ENCODE assay signal across 1 cellular context in the genomic region with DNA sequence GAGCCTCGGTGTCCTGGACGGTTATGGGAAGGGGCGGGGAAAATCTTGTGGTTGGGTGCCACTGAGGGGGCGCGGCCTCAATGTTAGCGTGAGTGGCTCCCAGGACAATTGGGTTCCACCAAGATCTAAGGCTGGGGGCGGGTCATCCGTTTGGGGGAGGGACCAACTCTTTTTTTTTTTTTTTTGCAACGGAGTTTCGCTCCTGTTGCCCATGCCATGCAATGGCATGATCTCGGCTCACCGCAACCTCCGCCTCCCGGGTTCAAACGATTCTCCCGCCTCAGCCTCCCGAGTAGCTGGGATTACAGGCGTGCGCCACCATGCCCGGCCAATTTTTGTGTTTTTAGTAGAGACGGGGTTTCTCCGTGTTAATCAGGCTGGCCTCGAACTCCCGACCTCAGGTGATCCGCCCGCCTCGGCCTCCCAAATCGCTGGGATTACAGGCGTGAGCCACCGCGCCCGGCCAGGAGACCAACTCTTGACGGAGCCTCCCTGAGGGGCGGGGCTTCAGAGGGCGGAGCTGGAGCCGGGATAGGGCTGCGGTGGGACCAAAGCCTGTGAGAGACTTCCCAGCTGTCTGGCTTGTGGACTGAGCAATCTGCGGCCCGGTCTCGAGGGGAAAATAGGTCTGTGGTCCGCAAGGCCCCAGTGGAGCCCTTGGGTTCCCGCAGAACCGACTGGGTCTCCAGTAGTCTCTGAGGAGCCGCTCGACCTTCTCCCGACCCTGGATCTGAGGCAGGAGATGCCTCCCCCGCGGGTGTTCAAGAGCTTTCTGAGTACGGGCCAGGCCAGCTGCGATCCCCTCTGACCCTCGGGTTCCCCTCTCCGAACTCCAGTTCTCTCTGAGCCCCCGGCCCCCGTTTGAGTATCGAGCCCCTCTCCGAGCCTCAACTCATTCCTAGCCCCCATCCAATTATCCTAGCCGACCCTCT.
TF ChIP-seq lines count a peak whose summit lies in the region.

No MANE protein-coding gene starts in this region.

TF ChIP-seq in HEK293, 187 proteins besides CTCF, POLR2A, EP300 and RAD21 (continued from another document and continues in another):
- TF ChIP-seq, protein P1, sequence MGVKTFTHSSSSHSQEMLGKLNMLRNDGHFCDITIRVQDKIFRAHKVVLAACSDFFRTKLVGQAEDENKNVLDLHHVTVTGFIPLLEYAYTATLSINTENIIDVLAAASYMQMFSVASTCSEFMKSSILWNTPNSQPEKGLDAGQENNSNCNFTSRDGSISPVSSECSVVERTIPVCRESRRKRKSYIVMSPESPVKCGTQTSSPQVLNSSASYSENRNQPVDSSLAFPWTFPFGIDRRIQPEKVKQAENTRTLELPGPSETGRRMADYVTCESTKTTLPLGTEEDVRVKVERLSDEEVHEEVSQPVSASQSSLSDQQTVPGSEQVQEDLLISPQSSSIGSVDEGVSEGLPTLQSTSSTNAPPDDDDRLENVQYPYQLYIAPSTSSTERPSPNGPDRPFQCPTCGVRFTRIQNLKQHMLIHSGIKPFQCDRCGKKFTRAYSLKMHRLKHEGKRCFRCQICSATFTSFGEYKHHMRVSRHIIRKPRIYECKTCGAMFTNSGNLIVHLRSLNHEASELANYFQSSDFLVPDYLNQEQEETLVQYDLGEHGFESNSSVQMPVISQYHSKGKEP (tag by site-specific recombination; IDR thresholded peaks at IDR 0.05) = 0 out of 2 replicates have a peak, but pooled peaks have one; percentile 16
- TF ChIP-seq, protein P2, sequence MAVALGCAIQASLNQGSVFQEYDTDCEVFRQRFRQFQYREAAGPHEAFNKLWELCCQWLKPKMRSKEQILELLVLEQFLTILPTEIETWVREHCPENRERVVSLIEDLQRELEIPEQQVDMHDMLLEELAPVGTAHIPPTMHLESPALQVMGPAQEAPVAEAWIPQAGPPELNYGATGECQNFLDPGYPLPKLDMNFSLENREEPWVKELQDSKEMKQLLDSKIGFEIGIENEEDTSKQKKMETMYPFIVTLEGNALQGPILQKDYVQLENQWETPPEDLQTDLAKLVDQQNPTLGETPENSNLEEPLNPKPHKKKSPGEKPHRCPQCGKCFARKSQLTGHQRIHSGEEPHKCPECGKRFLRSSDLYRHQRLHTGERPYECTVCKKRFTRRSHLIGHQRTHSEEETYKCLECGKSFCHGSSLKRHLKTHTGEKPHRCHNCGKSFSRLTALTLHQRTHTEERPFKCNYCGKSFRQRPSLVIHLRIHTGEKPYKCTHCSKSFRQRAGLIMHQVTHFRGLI (tag by site-specific recombination; IDR thresholded peaks at IDR 0.05) = peak; percentile 32; the same call in 1 of the 2 replicates
- TF ChIP-seq ZNF571 (tag by site-specific recombination; IDR thresholded peaks at IDR 0.05) = no peak
- peak; percentile 82 for TF ChIP-seq ZBTB1 (tag by site-specific recombination; IDR thresholded peaks at IDR 0.05)
- no peak for TF ChIP-seq ZNF211 (tag by site-specific recombination; IDR thresholded peaks at IDR 0.05; ENCODE audit: low read depth)
- TF ChIP-seq, protein P3, sequence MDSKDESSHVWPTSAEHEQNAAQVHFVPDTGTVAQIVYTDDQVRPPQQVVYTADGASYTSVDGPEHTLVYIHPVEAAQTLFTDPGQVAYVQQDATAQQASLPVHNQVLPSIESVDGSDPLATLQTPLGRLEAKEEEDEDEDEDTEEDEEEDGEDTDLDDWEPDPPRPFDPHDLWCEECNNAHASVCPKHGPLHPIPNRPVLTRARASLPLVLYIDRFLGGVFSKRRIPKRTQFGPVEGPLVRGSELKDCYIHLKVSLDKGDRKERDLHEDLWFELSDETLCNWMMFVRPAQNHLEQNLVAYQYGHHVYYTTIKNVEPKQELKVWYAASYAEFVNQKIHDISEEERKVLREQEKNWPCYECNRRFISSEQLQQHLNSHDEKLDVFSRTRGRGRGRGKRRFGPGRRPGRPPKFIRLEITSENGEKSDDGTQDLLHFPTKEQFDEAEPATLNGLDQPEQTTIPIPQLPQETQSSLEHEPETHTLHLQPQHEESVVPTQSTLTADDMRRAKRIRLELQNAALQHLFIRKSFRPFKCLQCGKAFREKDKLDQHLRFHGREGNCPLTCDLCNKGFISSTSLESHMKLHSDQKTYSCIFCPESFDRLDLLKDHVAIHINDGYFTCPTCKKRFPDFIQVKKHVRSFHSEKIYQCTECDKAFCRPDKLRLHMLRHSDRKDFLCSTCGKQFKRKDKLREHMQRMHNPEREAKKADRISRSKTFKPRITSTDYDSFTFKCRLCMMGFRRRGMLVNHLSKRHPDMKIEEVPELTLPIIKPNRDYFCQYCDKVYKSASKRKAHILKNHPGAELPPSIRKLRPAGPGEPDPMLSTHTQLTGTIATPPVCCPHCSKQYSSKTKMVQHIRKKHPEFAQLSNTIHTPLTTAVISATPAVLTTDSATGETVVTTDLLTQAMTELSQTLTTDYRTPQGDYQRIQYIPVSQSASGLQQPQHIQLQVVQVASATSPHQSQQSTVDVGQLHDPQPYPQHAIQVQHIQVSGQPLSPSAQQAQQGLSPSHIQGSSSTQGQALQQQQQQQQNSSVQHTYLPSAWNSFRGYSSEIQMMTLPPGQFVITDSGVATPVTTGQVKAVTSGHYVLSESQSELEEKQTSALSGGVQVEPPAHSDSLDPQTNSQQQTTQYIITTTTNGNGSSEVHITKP (tag by site-specific recombination; IDR thresholded peaks at IDR 0.05) = peak; percentile 90
- 0 out of 2 replicates have a peak, but pooled peaks have one; percentile 68 for TF ChIP-seq ZNF610 (tag by site-specific recombination; IDR thresholded peaks at IDR 0.05; ENCODE audit: borderline replicate concordance)
- TF ChIP-seq ZNF10 (tag by site-specific recombination; IDR thresholded peaks at IDR 0.05) = no peak
- no peak for TF ChIP-seq MEIS1 (CRISPR knock-in tag; IDR thresholded peaks at IDR 0.05; ENCODE audit: borderline replicate concordance)
- peak; percentile 33; the same call in 1 of the 2 replicates for TF ChIP-seq ZNF785 (tag by site-specific recombination; IDR thresholded peaks at IDR 0.05)
- no peak for TF ChIP-seq ZNF140 (tag by site-specific recombination; IDR thresholded peaks at IDR 0.05)
- TF ChIP-seq, protein P4, sequence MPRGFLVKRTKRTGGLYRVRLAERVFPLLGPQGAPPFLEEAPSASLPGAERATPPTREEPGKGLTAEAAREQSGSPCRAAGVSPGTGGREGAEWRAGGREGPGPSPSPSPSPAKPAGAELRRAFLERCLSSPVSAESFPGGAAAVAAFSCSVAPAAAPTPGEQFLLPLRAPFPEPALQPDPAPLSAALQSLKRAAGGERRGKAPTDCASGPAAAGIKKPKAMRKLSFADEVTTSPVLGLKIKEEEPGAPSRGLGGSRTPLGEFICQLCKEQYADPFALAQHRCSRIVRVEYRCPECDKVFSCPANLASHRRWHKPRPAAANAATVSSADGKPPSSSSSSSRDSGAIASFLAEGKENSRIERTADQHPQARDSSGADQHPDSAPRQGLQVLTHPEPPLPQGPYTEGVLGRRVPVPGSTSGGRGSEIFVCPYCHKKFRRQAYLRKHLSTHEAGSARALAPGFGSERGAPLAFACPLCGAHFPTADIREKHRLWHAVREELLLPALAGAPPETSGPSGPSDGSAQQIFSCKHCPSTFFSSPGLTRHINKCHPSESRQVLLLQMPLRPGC (tag by site-specific recombination; IDR thresholded peaks at IDR 0.05) = peak; percentile 49
- TF ChIP-seq ZBTB8A (tag by site-specific recombination; IDR thresholded peaks at IDR 0.05) = peak; percentile 75
- TF ChIP-seq, protein P5, sequence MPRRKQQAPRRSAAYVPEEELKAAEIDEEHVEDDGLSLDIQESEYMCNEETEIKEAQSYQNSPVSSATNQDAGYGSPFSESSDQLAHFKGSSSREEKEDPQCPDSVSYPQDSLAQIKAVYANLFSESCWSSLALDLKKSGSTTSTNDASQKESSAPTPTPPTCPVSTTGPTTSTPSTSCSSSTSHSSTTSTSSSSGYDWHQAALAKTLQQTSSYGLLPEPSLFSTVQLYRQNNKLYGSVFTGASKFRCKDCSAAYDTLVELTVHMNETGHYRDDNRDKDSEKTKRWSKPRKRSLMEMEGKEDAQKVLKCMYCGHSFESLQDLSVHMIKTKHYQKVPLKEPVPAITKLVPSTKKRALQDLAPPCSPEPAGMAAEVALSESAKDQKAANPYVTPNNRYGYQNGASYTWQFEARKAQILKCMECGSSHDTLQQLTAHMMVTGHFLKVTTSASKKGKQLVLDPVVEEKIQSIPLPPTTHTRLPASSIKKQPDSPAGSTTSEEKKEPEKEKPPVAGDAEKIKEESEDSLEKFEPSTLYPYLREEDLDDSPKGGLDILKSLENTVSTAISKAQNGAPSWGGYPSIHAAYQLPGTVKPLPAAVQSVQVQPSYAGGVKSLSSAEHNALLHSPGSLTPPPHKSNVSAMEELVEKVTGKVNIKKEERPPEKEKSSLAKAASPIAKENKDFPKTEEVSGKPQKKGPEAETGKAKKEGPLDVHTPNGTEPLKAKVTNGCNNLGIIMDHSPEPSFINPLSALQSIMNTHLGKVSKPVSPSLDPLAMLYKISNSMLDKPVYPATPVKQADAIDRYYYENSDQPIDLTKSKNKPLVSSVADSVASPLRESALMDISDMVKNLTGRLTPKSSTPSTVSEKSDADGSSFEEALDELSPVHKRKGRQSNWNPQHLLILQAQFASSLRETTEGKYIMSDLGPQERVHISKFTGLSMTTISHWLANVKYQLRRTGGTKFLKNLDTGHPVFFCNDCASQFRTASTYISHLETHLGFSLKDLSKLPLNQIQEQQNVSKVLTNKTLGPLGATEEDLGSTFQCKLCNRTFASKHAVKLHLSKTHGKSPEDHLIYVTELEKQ (tag by site-specific recombination; IDR thresholded peaks at IDR 0.05; ENCODE audit: borderline replicate concordance) = peak; percentile 25; the same call in 1 of the 2 replicates
- no peak for TF ChIP-seq ZNF19 (tag by site-specific recombination; IDR thresholded peaks at IDR 0.05; ENCODE audit: low read depth)
- TF ChIP-seq GLI2 (tag by site-specific recombination; IDR thresholded peaks at IDR 0.05; ENCODE audit: borderline replicate concordance, low read depth) = no peak
- TF ChIP-seq ZNF423 (tag by site-specific recombination; IDR thresholded peaks at IDR 0.05) = no peak
- no peak for TF ChIP-seq ZNF596 (tag by site-specific recombination; IDR thresholded peaks at IDR 0.05)
- TF ChIP-seq ZNF621 (tag by site-specific recombination; IDR thresholded peaks at IDR 0.05) = no peak
- no peak for TF ChIP-seq ZNF830 (tag by site-specific recombination; IDR thresholded peaks at IDR 0.05; ENCODE audit: low read depth)
- TF ChIP-seq, protein P6, sequence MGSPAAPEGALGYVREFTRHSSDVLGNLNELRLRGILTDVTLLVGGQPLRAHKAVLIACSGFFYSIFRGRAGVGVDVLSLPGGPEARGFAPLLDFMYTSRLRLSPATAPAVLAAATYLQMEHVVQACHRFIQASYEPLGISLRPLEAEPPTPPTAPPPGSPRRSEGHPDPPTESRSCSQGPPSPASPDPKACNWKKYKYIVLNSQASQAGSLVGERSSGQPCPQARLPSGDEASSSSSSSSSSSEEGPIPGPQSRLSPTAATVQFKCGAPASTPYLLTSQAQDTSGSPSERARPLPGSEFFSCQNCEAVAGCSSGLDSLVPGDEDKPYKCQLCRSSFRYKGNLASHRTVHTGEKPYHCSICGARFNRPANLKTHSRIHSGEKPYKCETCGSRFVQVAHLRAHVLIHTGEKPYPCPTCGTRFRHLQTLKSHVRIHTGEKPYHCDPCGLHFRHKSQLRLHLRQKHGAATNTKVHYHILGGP (tag by site-specific recombination; IDR thresholded peaks at IDR 0.05) = no peak
- no peak for TF ChIP-seq ZNF555 (tag by site-specific recombination; conservative IDR thresholded peaks at IDR 0.05)
- TF ChIP-seq ZSCAN16 (tag by site-specific recombination; IDR thresholded peaks at IDR 0.05) = no peak
- TF ChIP-seq, protein P7, sequence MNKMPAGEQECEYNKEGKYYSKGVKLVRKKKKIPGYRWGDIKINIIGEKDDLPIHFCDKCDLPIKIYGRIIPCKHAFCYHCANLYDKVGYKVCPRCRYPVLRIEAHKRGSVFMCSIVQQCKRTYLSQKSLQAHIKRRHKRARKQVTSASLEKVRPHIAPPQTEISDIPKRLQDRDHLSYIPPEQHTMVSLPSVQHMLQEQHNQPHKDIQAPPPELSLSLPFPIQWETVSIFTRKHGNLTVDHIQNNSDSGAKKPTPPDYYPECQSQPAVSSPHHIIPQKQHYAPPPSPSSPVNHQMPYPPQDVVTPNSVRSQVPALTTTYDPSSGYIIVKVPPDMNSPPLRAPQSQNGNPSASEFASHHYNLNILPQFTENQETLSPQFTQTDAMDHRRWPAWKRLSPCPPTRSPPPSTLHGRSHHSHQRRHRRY (tag by site-specific recombination; IDR thresholded peaks at IDR 0.05) = peak; percentile 88; the same call in 1 of the 2 replicates
- TF ChIP-seq SALL2 (tag by site-specific recombination; IDR thresholded peaks at IDR 0.05; ENCODE audit: borderline replicate concordance) = no peak
- TF ChIP-seq ZNF214 (tag by site-specific recombination; IDR thresholded peaks at IDR 0.05; ENCODE audit: borderline replicate concordance) = no peak
- TF ChIP-seq, protein P8, sequence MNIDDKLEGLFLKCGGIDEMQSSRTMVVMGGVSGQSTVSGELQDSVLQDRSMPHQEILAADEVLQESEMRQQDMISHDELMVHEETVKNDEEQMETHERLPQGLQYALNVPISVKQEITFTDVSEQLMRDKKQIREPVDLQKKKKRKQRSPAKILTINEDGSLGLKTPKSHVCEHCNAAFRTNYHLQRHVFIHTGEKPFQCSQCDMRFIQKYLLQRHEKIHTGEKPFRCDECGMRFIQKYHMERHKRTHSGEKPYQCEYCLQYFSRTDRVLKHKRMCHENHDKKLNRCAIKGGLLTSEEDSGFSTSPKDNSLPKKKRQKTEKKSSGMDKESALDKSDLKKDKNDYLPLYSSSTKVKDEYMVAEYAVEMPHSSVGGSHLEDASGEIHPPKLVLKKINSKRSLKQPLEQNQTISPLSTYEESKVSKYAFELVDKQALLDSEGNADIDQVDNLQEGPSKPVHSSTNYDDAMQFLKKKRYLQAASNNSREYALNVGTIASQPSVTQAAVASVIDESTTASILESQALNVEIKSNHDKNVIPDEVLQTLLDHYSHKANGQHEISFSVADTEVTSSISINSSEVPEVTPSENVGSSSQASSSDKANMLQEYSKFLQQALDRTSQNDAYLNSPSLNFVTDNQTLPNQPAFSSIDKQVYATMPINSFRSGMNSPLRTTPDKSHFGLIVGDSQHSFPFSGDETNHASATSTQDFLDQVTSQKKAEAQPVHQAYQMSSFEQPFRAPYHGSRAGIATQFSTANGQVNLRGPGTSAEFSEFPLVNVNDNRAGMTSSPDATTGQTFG (tag by site-specific recombination; IDR thresholded peaks at IDR 0.05; ENCODE audit: borderline replicate concordance) = no peak
- TF ChIP-seq, protein P9, sequence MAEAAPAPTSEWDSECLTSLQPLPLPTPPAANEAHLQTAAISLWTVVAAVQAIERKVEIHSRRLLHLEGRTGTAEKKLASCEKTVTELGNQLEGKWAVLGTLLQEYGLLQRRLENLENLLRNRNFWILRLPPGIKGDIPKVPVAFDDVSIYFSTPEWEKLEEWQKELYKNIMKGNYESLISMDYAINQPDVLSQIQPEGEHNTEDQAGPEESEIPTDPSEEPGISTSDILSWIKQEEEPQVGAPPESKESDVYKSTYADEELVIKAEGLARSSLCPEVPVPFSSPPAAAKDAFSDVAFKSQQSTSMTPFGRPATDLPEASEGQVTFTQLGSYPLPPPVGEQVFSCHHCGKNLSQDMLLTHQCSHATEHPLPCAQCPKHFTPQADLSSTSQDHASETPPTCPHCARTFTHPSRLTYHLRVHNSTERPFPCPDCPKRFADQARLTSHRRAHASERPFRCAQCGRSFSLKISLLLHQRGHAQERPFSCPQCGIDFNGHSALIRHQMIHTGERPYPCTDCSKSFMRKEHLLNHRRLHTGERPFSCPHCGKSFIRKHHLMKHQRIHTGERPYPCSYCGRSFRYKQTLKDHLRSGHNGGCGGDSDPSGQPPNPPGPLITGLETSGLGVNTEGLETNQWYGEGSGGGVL (tag by site-specific recombination; IDR thresholded peaks at IDR 0.05) = no peak; the same call in 1 of the 2 replicates
- TF ChIP-seq WT1 (tag by site-specific recombination; IDR thresholded peaks at IDR 0.05) = peak; percentile 82
